In genomic region chr3:71579301-71579933, GRCh38 we compare ENCODE assay signal across 11 cellular contexts. TPM values are rescaled to one million over a fixed set of nuclear protein-coding genes. Genes with fewer than 3 reads are reported as not detected.
DNase-seq lines count a peak whose midpoint lies in the region; ATAC-seq, FAIRE-seq and TF ChIP-seq lines count a peak whose summit lies in the region.
"Had no signal": no experiment of that assay in that cellular context is flagged by ENCODE, and none has a peak within 500 bp of the region (broad histone marks: within the 10 kb centered on the region; RNA-seq: fewer than 3 reads in every experiment).

No MANE protein-coding gene starts in this region.

- H3K27ac ChIP-seq in left ventricle myocardium inferior (replicated peaks), result peak overlapping the region; percentile 99
- H3K27ac ChIP-seq in K562 (ENCODE audit: extremely low read depth, low read depth, low read length), result peak overlapping the region; percentile 17; the same call in 1 of the 3 replicates
- H3K27ac ChIP-seq in upper lobe of left lung, result peak overlapping the region in 2 of 4 donors; percentile 88 to 99

- no peak for DNase-seq in left ventricle myocardium inferior
- no peak for DNase-seq in left ventricle myocardium superior
- no peak for DNase-seq in K562 (ENCODE audit: extremely low read depth in 1 of 4, low spot score in 3 of 4)
- DNase-seq in mesothelial cell of epicardium (ENCODE audit: low spot score in 2 of 2, unreplicated experiment in 2 of 2), result no peak
- no peak for DNase-seq in upper lobe of left lung
- no peak for DNase-seq in GM03348 (ENCODE audit: low spot score)
- no peak for DNase-seq in erythroblast (lab: John Stamatoyannopoulos, UW)
- DNase-seq: activated CD4-positive, alpha-beta T cell treated with anti-CD3 and anti-CD28 coated beads for 4 hours; effector CD8-positive, alpha-beta T cell had no signal

- intact Hi-C loops in left ventricle myocardium inferior (cut with micrococcal nuclease), result no loop called here
- intact Hi-C loops in left ventricle myocardium superior (cut with micrococcal nuclease), result no loop called here
- intact Hi-C loops in K562 (cut with micrococcal nuclease), result no loop called here

- no peaks in the 10 kb centered on the region for H3K36me3 ChIP-seq in left ventricle myocardium inferior
- no peaks in the 10 kb centered on the region for H3K36me3 ChIP-seq in K562 (ENCODE audit: control insufficient read depth, insufficient read depth, low read length)
- H3K36me3 ChIP-seq in upper lobe of left lung, result peaks cover 0 to 4% (median 0%) of the 10 kb centered on the region in 4 donors

- TF ChIP-seq RAD21 in K562 (CRISPR knock-in tag; conservative IDR thresholded peaks at IDR 0.05 in 1 of 2, IDR thresholded peaks at IDR 0.05 in 1 of 2), result no peak

- peak overlapping the region; percentile 21; the same call in 1 of the 2 replicates for H3K4me2 ChIP-seq in K562 (ENCODE audit: insufficient read depth, low read length)

- FAIRE-seq in K562 (lab: Jason Lieb, UNC), result no peak
- FAIRE-seq: urothelium cell line had no signal

- WGBS in K562 (ENCODE audit: insufficient coverage, low coverage, missing lambda C conversion rate), result 18% methylated on average over 7 of the region's 7 CpGs
- 23 to 50% methylated on average over 7 of the region's 7 CpGs for WGBS in upper lobe of left lung, 2 donors

- H3K4me1 ChIP-seq in left ventricle myocardium inferior (peaks cover 73% of the 10 kb centered on the region), K562 (replicated peaks in 1 of 2; ENCODE audit: control insufficient read depth in 2 of 2, insufficient read depth in 2 of 2, low read length in 2 of 2) (peaks cover 4 to 27% of the 10 kb centered on the region in 2 experiments; a peak in 2 of 5 replicates), upper lobe of left lung (peaks cover 26 to 37% (median 30%) of the 10 kb centered on the region in 4 donors)

- no peaks in the 10 kb centered on the region for H3K9me3 ChIP-seq in left ventricle myocardium inferior (replicated peaks)
- no peaks in the 10 kb centered on the region for H3K9me3 ChIP-seq in K562 (replicated peaks; ENCODE audit: control insufficient read depth, insufficient read depth, low read depth, low read length)
- no peaks in the 10 kb centered on the region for H3K9me3 ChIP-seq in upper lobe of left lung

- TF ChIP-seq CTCF in left ventricle myocardium inferior (IDR thresholded peaks at IDR 0.05; ENCODE audit: borderline replicate concordance) (no peak), K562 (IDR thresholded peaks at IDR 0.05 in 2 of 3, conservative IDR thresholded peaks at IDR 0.05 in 1 of 3; ENCODE audit: insufficient read depth in 2 of 3, low read depth in 1 of 3, low read length in 3 of 3) (no peak), mesothelial cell of epicardium (IDR thresholded peaks at IDR 0.05; ENCODE audit: unreplicated experiment) (no peak), upper lobe of left lung (IDR thresholded peaks at IDR 0.05) (no peak)

- no TSS peak for BruUV-seq in K562 (replicated peaks; lab: Mats Ljungman, UMichigan)

- ATAC-seq in left ventricle myocardium superior, result no peak
- no peak for ATAC-seq in K562
- no peak for ATAC-seq in upper lobe of left lung (ENCODE audit: low FRiP score in 2 of 2)
- no peak for ATAC-seq in HG03354 (IDR thresholded peaks at IDR 0.05; ENCODE audit: poor library complexity, severe bottlenecking, unreplicated experiment)

- TF ChIP-seq EP300 in K562 (IDR thresholded peaks at IDR 0.05; ENCODE audit: low read length), result no peak
- TF ChIP-seq EP300 in upper lobe of left lung (IDR thresholded peaks at IDR 0.05), result no peak

- H3K36me3 Mint-ChIP-seq in mesothelial cell of epicardium, result peaks cover 9% of the 10 kb centered on the region

- H3K27me3 Mint-ChIP-seq in mesothelial cell of epicardium (ENCODE audit: low read depth), result no peaks in the 10 kb centered on the region

- peak overlapping the region; percentile 95 for H3K27ac Mint-ChIP-seq in mesothelial cell of epicardium

- peak overlapping the region; percentile 83 for H3K4me3 Mint-ChIP-seq in mesothelial cell of epicardium

- in situ Hi-C loops in K562 (cut with MboI), result loop anchor here (25.0 kb wide), 1 partner anchor 567 kb away; no protein-coding TSS in a partner anchor

- peaks cover 54% of the 10 kb centered on the region for H3K4me1 Mint-ChIP-seq in mesothelial cell of epicardium

- CTCF ChIA-PET in K562 (lab: Yijun Ruan, JAX; ENCODE audit: low intra/inter-chr PET ratio), result interaction anchor here (0.7 kb wide), 2 partner anchors 38 to 1130 kb away, joined by 3 read pairs; no protein-coding TSS in a partner anchor

- H3K4me3 ChIP-seq in left ventricle myocardium inferior, result peak overlapping the region; percentile 88
- H3K4me3 ChIP-seq in K562, result no peak overlapping the region
- peak overlapping the region in 3 of 4 donors; percentile 10 to 86 (median 15) for H3K4me3 ChIP-seq in upper lobe of left lung

- H3K9ac ChIP-seq in K562 (ENCODE audit: insufficient read depth in 1 of 2, low read depth in 2 of 2, low read length in 2 of 2), result no peak overlapping the region

- H3K27me3 ChIP-seq in left ventricle myocardium inferior (ENCODE audit: low read depth) (no peaks in the 10 kb centered on the region), K562 (ENCODE audit: control insufficient read depth in 2 of 2, insufficient read depth in 2 of 2, low read length in 2 of 2) (no peaks in the 10 kb centered on the region), upper lobe of left lung (no peaks in the 10 kb centered on the region)

- H3K79me2 ChIP-seq in K562 (ENCODE audit: control insufficient read depth, insufficient read depth, low read length), result peaks cover 24% of the 10 kb centered on the region

- peak overlapping the region; percentile 4 for H2AFZ ChIP-seq in K562 (ENCODE audit: low read depth, low read length)

- no peaks in the 10 kb centered on the region for H3K9me1 ChIP-seq in K562 (ENCODE audit: control insufficient read depth, insufficient read depth, low read length)

- no peak for TF ChIP-seq POLR2A in K562 (conservative IDR thresholded peaks at IDR 0.05)
- TF ChIP-seq POLR2A in upper lobe of left lung (IDR thresholded peaks at IDR 0.05), result no peak
- no peak for TF ChIP-seq POLR2A in erythroblast (IDR thresholded peaks at IDR 0.05; ENCODE audit: low read length)

- POLR2A ChIA-PET in K562 (lab: Yijun Ruan, JAX), result no interaction called here

- no peaks in the 10 kb centered on the region for H4K20me1 ChIP-seq in K562 (replicated peaks; ENCODE audit: control insufficient read depth, insufficient read depth, low read length)

- H3K9me3 Mint-ChIP-seq in mesothelial cell of epicardium, result no peaks in the 10 kb centered on the region

TF ChIP-seq in K562, 482 proteins besides CTCF, POLR2A, EP300 and RAD21:
- TF ChIP-seq, protein P1, sequence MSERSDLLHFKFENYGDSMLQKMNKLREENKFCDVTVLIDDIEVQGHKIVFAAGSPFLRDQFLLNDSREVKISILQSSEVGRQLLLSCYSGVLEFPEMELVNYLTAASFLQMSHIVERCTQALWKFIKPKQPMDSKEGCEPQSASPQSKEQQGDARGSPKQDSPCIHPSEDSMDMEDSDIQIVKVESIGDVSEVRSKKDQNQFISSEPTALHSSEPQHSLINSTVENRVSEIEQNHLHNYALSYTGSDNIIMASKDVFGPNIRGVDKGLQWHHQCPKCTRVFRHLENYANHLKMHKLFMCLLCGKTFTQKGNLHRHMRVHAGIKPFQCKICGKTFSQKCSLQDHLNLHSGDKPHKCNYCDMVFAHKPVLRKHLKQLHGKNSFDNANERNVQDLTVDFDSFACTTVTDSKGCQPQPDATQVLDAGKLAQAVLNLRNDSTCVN (CRISPR knock-in tag; IDR thresholded peaks at IDR 0.05), result no peak
- TF ChIP-seq SMAD4 (CRISPR knock-in tag; conservative IDR thresholded peaks at IDR 0.05), result no peak
- no peak for TF ChIP-seq PRPF4 (IDR thresholded peaks at IDR 0.05; ENCODE audit: insufficient read depth, low read depth, low read length, poor library complexity, severe bottlenecking)
- no peak for TF ChIP-seq BMI1 (IDR thresholded peaks at IDR 0.05; ENCODE audit: low read length)
- TF ChIP-seq HDAC8 (tag; IDR thresholded peaks at IDR 0.05), result no peak
- TF ChIP-seq ZNF551 (CRISPR knock-in tag; IDR thresholded peaks at IDR 0.05), result no peak
- TF ChIP-seq GTF2B (IDR thresholded peaks at IDR 0.05; ENCODE audit: extremely low read depth, insufficient read length), result no peak

RNA-seq across cellular contexts. Expression of gene FOXP1, which starts 4.1 kb away (rescaled TPM):
- total RNA-seq in left ventricle myocardium inferior (41.2 TPM), left ventricle myocardium superior (35.2 TPM), K562 (2014; rRNA removed) (13.7 and 15.2 TPM in 2 replicates), K562 (2014; rRNA removed; fragmentation: Illumina TruSeq; extraction: Trizol) (22.1 and 23.0 TPM in 2 replicates), K562 (2015; rRNA removed; fragmentation: Illumina TruSeq; extraction: Trizol) (34.5 and 35.1 TPM in 2 replicates), K562 (2021) (26.2 and 29.4 TPM in 2 replicates), mesothelial cell of epicardium (170 to 187 TPM (median 183 TPM) in 3 replicates), upper lobe of left lung (100 to 1,000 TPM; 103 to 248 (median 134) TPM)
- total RNA-seq in K562 (2011; cell fraction: chromatin; rRNA removed; ENCODE audit: low replicate concordance), result 73.6 and 125 TPM in 2 replicates
- 34.0 and 46.2 TPM in 2 replicates for total RNA-seq in K562 (2011; cell fraction: nucleolus; rRNA removed)
- total RNA-seq in K562 (2011; cell fraction: nucleoplasm; rRNA removed), result 82.5 and 144 TPM in 2 replicates
- polyA plus RNA-seq in K562 (2011; rRNA removed) (8.9 and 10.5 TPM in 2 replicates), K562 (2014; fragmentation: Illumina TruSeq; extraction: Trizol) (10.7 TPM in 2 replicates), K562 (2014; fragmentation: Nextera tagmentation; extraction: Ambion mirVana) (10 to 100 TPM in 1 of 2 experiments, 1 to 10 TPM in 1; 7.7 to 13.8 TPM), K562 (2014; rRNA removed) (6.1 and 8.0 TPM in 2 replicates)
- polyA plus RNA-seq in K562 (2011; cell fraction: cytosol; rRNA removed), result 5.1 and 8.3 TPM in 2 replicates
- 14.3 and 20.7 TPM in 2 replicates for polyA plus RNA-seq in K562 (2011; cell fraction: nucleus; rRNA removed)
- polyA plus RNA-seq in K562 (2012), result 14.7 and 17.1 TPM in 2 replicates
- polyA minus RNA-seq in K562 (2011; rRNA and poly(A)+ RNA removed), result 46.8 and 48.2 TPM in 2 replicates
- 14.1 and 24.0 TPM in 2 replicates for polyA minus RNA-seq in K562 (2011; cell fraction: cytosol; rRNA and poly(A)+ RNA removed)
- polyA minus RNA-seq in K562 (2011; cell fraction: nucleus; rRNA and poly(A)+ RNA removed), result 54.0 and 77.8 TPM in 2 replicates
